ENCODE assay signal across 31 cellular contexts in the genomic region with DNA sequence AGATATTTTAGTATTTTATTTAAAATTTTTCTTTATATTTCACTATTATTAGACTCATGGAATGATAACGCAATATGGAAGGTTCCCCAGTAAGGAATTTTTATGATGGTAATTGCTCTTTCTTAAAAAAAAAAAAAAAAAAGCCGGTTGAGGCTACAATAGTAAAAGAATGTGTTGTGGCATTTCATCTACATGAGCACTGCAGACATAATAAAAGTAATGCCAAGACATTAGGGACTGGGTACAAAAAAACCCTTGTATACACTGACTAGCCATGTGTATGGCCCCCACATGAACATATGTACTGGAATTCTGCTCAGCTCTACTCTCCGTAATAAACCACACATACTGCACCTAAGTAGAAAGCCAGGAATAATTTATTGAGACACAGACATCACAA.
DNase-seq lines count a peak whose midpoint lies in the region; ATAC-seq and TF ChIP-seq lines count a peak whose summit lies in the region.
"Had no signal": no experiment of that assay in that cellular context is flagged by ENCODE, and none has a peak within 500 bp of the region (broad histone marks: within the 10 kb centered on the region; RNA-seq: fewer than 3 reads in every experiment).

No MANE protein-coding gene starts in this region.

- H3K27me3 Mint-ChIP-seq in HFFc6 (ENCODE audit: insufficient read depth), result no peaks in the 10 kb centered on the region
- H3K27me3 Mint-ChIP-seq: activated CD8-positive, alpha-beta T cell treated with anti-CD3 and anti-CD28 coated beads for 36 hours; dendritic cell treated with granulocyte-macrophage colony-stimulating factor and Interleukin-4, amounts not matched to agents 40 ng/mL and 50 ng/mL, for 4 days; IgD-negative memory B cell; stimulated activated naive CD8-positive, alpha-beta T cell treated with anti-CD3 and anti-CD28 coated beads, Interleukin-15, amount 100 ng/mL, for 72 hours had no signal

- H3K9me3 Mint-ChIP-seq in HFFc6, result no peaks in the 10 kb centered on the region
- H3K9me3 Mint-ChIP-seq: activated CD8-positive, alpha-beta T cell treated with anti-CD3 and anti-CD28 coated beads for 36 hours; activated naive CD4-positive, alpha-beta T cell treated with anti-CD3 and anti-CD28 coated beads for 36 hours; dendritic cell treated with granulocyte-macrophage colony-stimulating factor and Interleukin-4, amounts not matched to agents 40 ng/mL and 50 ng/mL, for 4 days; IgD-negative memory B cell; natural killer cell treated with Interleukin-12 subunit alpha and Interleukin-12 subunit beta and Interleukin-15 and Interleukin-18, amount 100 ng/mL, for 72 hours; stimulated activated naive CD8-positive, alpha-beta T cell treated with anti-CD3 and anti-CD28 coated beads, Interleukin-15, amount 100 ng/mL, for 72 hours had no signal

- no peak overlapping the region for H3K4ac ChIP-seq in mesendoderm (ENCODE audit: low read depth, low read length)

- H3K56ac ChIP-seq in mesendoderm (ENCODE audit: low read length), result no peak overlapping the region

- H3K4me1 ChIP-seq in osteoblast (ENCODE audit: insufficient read depth, low read length), result peaks cover 29% of the 10 kb centered on the region
- peaks cover 3% of the 10 kb centered on the region for H3K4me1 ChIP-seq in mesendoderm (ENCODE audit: control insufficient read depth, low read depth, low read length)
- H3K4me1 ChIP-seq: adrenal gland, spleen, uterus had no signal

- H2BK5ac ChIP-seq in mesendoderm (ENCODE audit: low read length), result no peak overlapping the region

- no peak overlapping the region for H2AFZ ChIP-seq in osteoblast (ENCODE audit: low read length)

- DNase-seq in AG20443 (ENCODE audit: low spot score), result peak; percentile 38
- no peak for DNase-seq in HFFc6
- DNase-seq in cardiac fibroblast (ENCODE audit: low read depth in 2 of 2), result peak; percentile 22 to 45
- DNase-seq in osteoblast (ENCODE audit: insufficient read length, low spot score, missing footprints), result peak; percentile 10
- DNase-seq in NCI-H2107 (lab: John Stamatoyannopoulos, UW), result no peak
- DNase-seq in mesendoderm, result no peak
- DNase-seq in NCI-H526 (lab: John Stamatoyannopoulos, UW), result no peak
- DNase-seq: activated CD4-positive, alpha-beta T cell treated with anti-CD3 and anti-CD28 coated beads for 36 hours; activated CD8-positive, alpha-beta memory T cell treated with anti-CD3 and anti-CD28 coated beads, Interleukin-2, amount 50 U/mL, for 48 hours; activated CD8-positive, alpha-beta T cell treated with anti-CD3 and anti-CD28 coated beads for 36 hours; activated naive CD4-positive, alpha-beta T cell treated with anti-CD3 and anti-CD28 coated beads for 36 hours; DMS153; GDM1; NCI-H146; NCI-H748 treated with DMSO at 0.1 percent for 48 hours; Peyer's patch; SHP77; spleen; stimulated activated CD4-positive, alpha-beta T cell treated with anti-CD3 and anti-CD28 coated beads, Interleukin-2, amount 100 ng/mL, for 48 hours; stimulated activated naive CD8-positive, alpha-beta T cell treated with anti-CD3 and anti-CD28 coated beads, Interleukin-15, amount 100 ng/mL, for 72 hours had no signal

- H3K36me3 Mint-ChIP-seq in HFFc6 (ENCODE audit: low read depth), result peaks cover 29% of the 10 kb centered on the region
- H3K36me3 Mint-ChIP-seq: natural killer cell treated with Interleukin-12 subunit alpha and Interleukin-12 subunit beta and Interleukin-15 and Interleukin-18, amount 100 ng/mL, for 72 hours had no signal

- H3K27ac Mint-ChIP-seq in HFFc6, result peak overlapping the region; percentile 48
- H3K27ac Mint-ChIP-seq: activated CD4-positive, alpha-beta T cell treated with anti-CD3 and anti-CD28 coated beads for 36 hours; activated CD8-positive, alpha-beta T cell treated with anti-CD3 and anti-CD28 coated beads for 36 hours; activated naive CD4-positive, alpha-beta T cell treated with anti-CD3 and anti-CD28 coated beads for 36 hours; dendritic cell treated with granulocyte-macrophage colony-stimulating factor and Interleukin-4, amounts not matched to agents 40 ng/mL and 50 ng/mL, for 4 days; IgD-negative memory B cell; natural killer cell treated with Interleukin-12 subunit alpha and Interleukin-12 subunit beta and Interleukin-15 and Interleukin-18, amount 100 ng/mL, for 72 hours; stimulated activated naive CD8-positive, alpha-beta T cell treated with anti-CD3 and anti-CD28 coated beads, Interleukin-15, amount 100 ng/mL, for 72 hours had no signal

- H3K27ac ChIP-seq in osteoblast (ENCODE audit: low read depth, low read length) (peak overlapping the region; percentile 72), mesendoderm (ENCODE audit: low read depth, low read length) (no peak overlapping the region)
- H3K27ac ChIP-seq: adrenal gland; BLaER1 treated with 17β-estradiol and CSF1 and Interleukin-3, amounts not matched to agents 10 nM and 100 nM; heart right ventricle; Peyer's patch; spleen; uterus; VCaP had no signal

- no peak overlapping the region for H3K9ac ChIP-seq in mesendoderm (ENCODE audit: low read length)
- H3K9ac ChIP-seq: BLaER1 treated with 17β-estradiol and CSF1 and Interleukin-3, amounts not matched to agents 10 nM and 100 nM had no signal

- peak overlapping the region; percentile 73 for H3K4me2 ChIP-seq in osteoblast (ENCODE audit: insufficient read depth, low read length)
- no peak overlapping the region for H3K4me2 ChIP-seq in mesendoderm (ENCODE audit: low read length)

- no peak overlapping the region for H3K23ac ChIP-seq in mesendoderm (ENCODE audit: low read length)

- no peak overlapping the region for H4K8ac ChIP-seq in mesendoderm (ENCODE audit: low read depth, low read length)

- no CpG with 5 or more reads among the region's 3 CpGs for WGBS in mesendoderm (ENCODE audit: extremely low coverage, insufficient coverage, low lambda C conversion rate)

- H3K36me3 ChIP-seq in osteoblast (ENCODE audit: insufficient read depth, low read length) (peaks cover 23% of the 10 kb centered on the region), mesendoderm (ENCODE audit: control insufficient read depth, insufficient read depth, low read length) (no peaks in the 10 kb centered on the region)
- H3K36me3 ChIP-seq: adrenal gland; BLaER1 treated with 17β-estradiol and CSF1 and Interleukin-3, amounts not matched to agents 10 nM and 100 nM; heart right ventricle; Peyer's patch; spleen; uterus had no signal

- no peak overlapping the region for H2AK5ac ChIP-seq in mesendoderm (ENCODE audit: low read length)

- H2BK15ac ChIP-seq in mesendoderm (replicated peaks; ENCODE audit: low read depth), result no peak overlapping the region

- no peak overlapping the region for H2BK120ac ChIP-seq in mesendoderm (ENCODE audit: low read depth, low read length)

- H3K4me1 Mint-ChIP-seq in HFFc6 (ENCODE audit: low read depth), result peaks cover 32% of the 10 kb centered on the region
- H3K4me1 Mint-ChIP-seq: activated CD4-positive, alpha-beta T cell treated with anti-CD3 and anti-CD28 coated beads for 36 hours; IgD-negative memory B cell had no signal

- H3K18ac ChIP-seq in mesendoderm (ENCODE audit: low read length), result no peak overlapping the region

- H3K4me3 Mint-ChIP-seq in HFFc6, result no peak overlapping the region
- H3K4me3 Mint-ChIP-seq: activated CD4-positive, alpha-beta T cell treated with anti-CD3 and anti-CD28 coated beads for 36 hours; activated CD8-positive, alpha-beta T cell treated with anti-CD3 and anti-CD28 coated beads for 36 hours; activated naive CD4-positive, alpha-beta T cell treated with anti-CD3 and anti-CD28 coated beads for 36 hours; dendritic cell treated with granulocyte-macrophage colony-stimulating factor and Interleukin-4, amounts not matched to agents 40 ng/mL and 50 ng/mL, for 4 days; IgD-negative memory B cell; natural killer cell treated with Interleukin-12 subunit alpha and Interleukin-12 subunit beta and Interleukin-15 and Interleukin-18, amount 100 ng/mL, for 72 hours; stimulated activated naive CD8-positive, alpha-beta T cell treated with anti-CD3 and anti-CD28 coated beads, Interleukin-15, amount 100 ng/mL, for 72 hours had no signal

- H3K27me3 ChIP-seq in osteoblast (ENCODE audit: insufficient read depth, low read length) (no peaks in the 10 kb centered on the region), mesendoderm (ENCODE audit: insufficient read depth, low read length, poor library complexity) (no peaks in the 10 kb centered on the region)
- H3K27me3 ChIP-seq: adrenal gland; BLaER1 treated with 17β-estradiol and CSF1 and Interleukin-3, amounts not matched to agents 10 nM and 100 nM; cardiac muscle cell; heart right ventricle; Peyer's patch; spleen; uterus had no signal

- H4K20me1 ChIP-seq in osteoblast (ENCODE audit: insufficient read depth, low read length), result no peaks in the 10 kb centered on the region
- H4K20me1 ChIP-seq: BLaER1 treated with 17β-estradiol and CSF1 and Interleukin-3, amounts not matched to agents 10 nM and 100 nM had no signal

- no peak for ATAC-seq in GM19467 (IDR thresholded peaks at IDR 0.05; ENCODE audit: unreplicated experiment)
- ATAC-seq: activated CD4-positive, alpha-beta T cell treated with anti-CD3 and anti-CD28 coated beads for 36 hours; activated CD8-positive, alpha-beta T cell treated with anti-CD3 and anti-CD28 coated beads for 36 hours; natural killer cell treated with Interleukin-12 subunit alpha and Interleukin-12 subunit beta and Interleukin-15 and Interleukin-18, amount 100 ng/mL, for 72 hours had no signal

- H3K4me3 ChIP-seq in cardiac fibroblast (replicated peaks in 1 of 2; ENCODE audit: low read depth in 2 of 2, low read length in 2 of 2) (no peak overlapping the region), osteoblast (ENCODE audit: insufficient read depth, low read length) (no peak overlapping the region), mesendoderm (ENCODE audit: low read length) (no peak overlapping the region)
- H3K4me3 ChIP-seq: adrenal gland; BLaER1 treated with 17β-estradiol and CSF1 and Interleukin-3, amounts not matched to agents 10 nM and 100 nM; cardiac muscle cell; heart right ventricle; lung; Peyer's patch; spleen; uterus had no signal

- no peaks in the 10 kb centered on the region for H3K79me1 ChIP-seq in mesendoderm (ENCODE audit: low read length)

- H4K5ac ChIP-seq in mesendoderm (ENCODE audit: low read length), result no peak overlapping the region

- H3K79me2 ChIP-seq in osteoblast (ENCODE audit: insufficient read depth, low read length) (no peaks in the 10 kb centered on the region), mesendoderm (ENCODE audit: control insufficient read depth, insufficient read depth, low read length) (no peaks in the 10 kb centered on the region)

- H3K9me3 ChIP-seq in osteoblast (ENCODE audit: low read depth, low read length), result no peaks in the 10 kb centered on the region
- H3K9me3 ChIP-seq: adrenal gland; BLaER1 treated with 17β-estradiol and CSF1 and Interleukin-3, amounts not matched to agents 10 nM and 100 nM; heart right ventricle; Peyer's patch; spleen; uterus had no signal

- TF ChIP-seq CTCF in HFFc6 (IDR thresholded peaks at IDR 0.05) (no peak), cardiac fibroblast (IDR thresholded peaks at IDR 0.05; ENCODE audit: low read depth, low read length) (no peak), osteoblast (IDR thresholded peaks at IDR 0.05; ENCODE audit: extremely low read depth, low read depth, low read length) (no peak)

Comparison
In these comparisons a context has a peak if more than half of its experiments do, and no peak if none do; other contexts are left out.
1. DNase-seq: peak in AG20443 (single experiment), cardiac fibroblast (2 of 2) and osteoblast (single experiment); none in HFFc6 (single experiment), NCI-H2107 (single experiment), mesendoderm (single experiment) and NCI-H526 (0 of 2).